17 cellular contexts compared by ENCODE assay signal in genomic region chr16:23552171-23552570, GRCh38. TPM values are rescaled to one million over a fixed set of nuclear protein-coding genes. Genes with fewer than 3 reads are reported as not detected.
A peak's percentile ranks its signal among the peaks of the same experiment; 100 is the strongest.
DNase-seq lines count a peak whose midpoint lies in the region; ATAC-seq and TF ChIP-seq lines count a peak whose summit lies in the region.
"Had no signal": no experiment of that assay in that cellular context is flagged by ENCODE, and none has a peak within 500 bp of the region (broad histone marks: within the 10 kb centered on the region; RNA-seq: fewer than 3 reads in every experiment).

No MANE protein-coding gene starts in this region.

- no peak overlapping the region for H2BK5ac ChIP-seq in mesendoderm (ENCODE audit: low read length)

- H3K36me3 ChIP-seq in endodermal cell (ENCODE audit: control insufficient read depth, insufficient read depth, low read length), result peaks cover 43% of the 10 kb centered on the region
- H3K36me3 ChIP-seq in mesendoderm (ENCODE audit: control insufficient read depth, insufficient read depth, low read length), result peaks cover 13% of the 10 kb centered on the region
- H3K36me3 ChIP-seq in CD4-positive, alpha-beta memory T cell (ENCODE audit: insufficient read depth, low read length), result peaks cover 33% of the 10 kb centered on the region

- TF ChIP-seq CTCF in endodermal cell (conservative IDR thresholded peaks at IDR 0.05), result no peak

- H3K27ac Mint-ChIP-seq in endodermal cell, result peak overlapping the region; percentile 54
- peak overlapping the region in 2 of 7 donors; percentile 25 to 37 for H3K27ac Mint-ChIP-seq in CD4-positive, alpha-beta memory T cell
- H3K27ac Mint-ChIP-seq in stimulated activated naive CD8-positive, alpha-beta T cell treated with anti-CD3 and anti-CD28 coated beads, Interleukin-15, amount 100 ng/mL, for 72 hours, result no peak overlapping the region
- H3K27ac Mint-ChIP-seq: CD14-positive monocyte; CD8-positive, alpha-beta T cell had no signal

- no peak overlapping the region for H3K4ac ChIP-seq in mesendoderm (ENCODE audit: low read depth, low read length)

- CTCF ChIA-PET in CD4-positive, alpha-beta memory T cell (lab: Charles Lee; ENCODE audit: partially characterized antibody), result no interaction called here

- DNase-seq in Right ventricle myocardium superior, result peak; percentile 13
- no peak for DNase-seq in right cardiac atrium
- peak; percentile 50 for DNase-seq in endodermal cell
- peak; percentile 72 for DNase-seq in mesendoderm
- DNase-seq in stimulated activated CD4-positive, alpha-beta T cell treated with anti-CD3 and anti-CD28 coated beads, Interleukin-4, amount 100 ng/mL, for 24 hours, result no peak
- DNase-seq in CD4-positive, alpha-beta memory T cell, result no peak
- DNase-seq in stimulated activated naive CD8-positive, alpha-beta T cell treated with anti-CD3 and anti-CD28 coated beads, Interleukin-15, amount 100 ng/mL, for 72 hours, result no peak
- DNase-seq: 8988T; Calu3; CD8-positive, alpha-beta T cell; DMS79 treated with DMSO at 0.1 percent for 48 hours; GOT3; H7 had no signal

- H2BK15ac ChIP-seq in mesendoderm (replicated peaks; ENCODE audit: low read depth), result no peak overlapping the region

- intact Hi-C loops in Right ventricle myocardium superior (cut with DNase I), result no loop called here
- intact Hi-C loops in right cardiac atrium (cut with DNase I), result no loop called here
- intact Hi-C loops in CD4-positive, alpha-beta memory T cell (cut with micrococcal nuclease), result no loop called here

- POLR2A ChIA-PET in CD4-positive, alpha-beta memory T cell (lab: Charles Lee; ENCODE audit: partially characterized antibody), result interaction anchor here (0.9 kb wide), 1 partner anchor 1707 kb away, joined by 3 read pairs; no protein-coding TSS in a partner anchor

- 83% methylated on average over 6 of the region's 6 CpGs for WGBS in right cardiac atrium
- 70 to 78% methylated on average over 5 to 6 of the region's 6 CpGs for WGBS in endodermal cell (ENCODE audit: insufficient coverage in 1 of 2, insufficient read length in 1 of 2), 2 experiments
- no CpG with 5 or more reads among the region's 6 CpGs for WGBS in mesendoderm (ENCODE audit: extremely low coverage, insufficient coverage, low lambda C conversion rate)

- no peaks in the 10 kb centered on the region for H3K27me3 ChIP-seq in right cardiac atrium (ENCODE audit: control insufficient read depth, insufficient read depth)
- H3K27me3 ChIP-seq in endodermal cell (ENCODE audit: control insufficient read depth, insufficient read depth, low read length, poor library complexity, severe bottlenecking), result no peaks in the 10 kb centered on the region
- H3K27me3 ChIP-seq in mesendoderm (ENCODE audit: insufficient read depth, low read length, poor library complexity), result no peaks in the 10 kb centered on the region
- no peaks in the 10 kb centered on the region for H3K27me3 ChIP-seq in CD4-positive, alpha-beta memory T cell (ENCODE audit: insufficient read depth, low read length)
- H3K27me3 ChIP-seq: BLaER1 had no signal

- H3K9ac ChIP-seq in endodermal cell (ENCODE audit: extremely low read depth, low read length, poor library complexity, severe bottlenecking) (no peak overlapping the region), mesendoderm (ENCODE audit: low read length) (no peak overlapping the region)
- H3K9ac ChIP-seq: BLaER1 had no signal

- no peak overlapping the region for H3K4me2 ChIP-seq in mesendoderm (ENCODE audit: low read length)
- H3K4me2 ChIP-seq: BLaER1 had no signal

- H3K18ac ChIP-seq in mesendoderm (ENCODE audit: low read length), result no peak overlapping the region

- H2AK5ac ChIP-seq in mesendoderm (ENCODE audit: low read length), result no peak overlapping the region

- no peak overlapping the region for H3K4me3 Mint-ChIP-seq in endodermal cell
- H3K4me3 Mint-ChIP-seq in CD4-positive, alpha-beta memory T cell, result no peak overlapping the region
- H3K4me3 Mint-ChIP-seq in stimulated activated naive CD8-positive, alpha-beta T cell treated with anti-CD3 and anti-CD28 coated beads, Interleukin-15, amount 100 ng/mL, for 72 hours, result no peak overlapping the region
- H3K4me3 Mint-ChIP-seq: CD14-positive monocyte; CD8-positive, alpha-beta T cell had no signal

- peaks cover 5% of the 10 kb centered on the region for H3K4me1 Mint-ChIP-seq in endodermal cell
- peaks cover 8 to 16% (median 13%) of the 10 kb centered on the region in 4 donors for H3K4me1 Mint-ChIP-seq in CD4-positive, alpha-beta memory T cell
- H3K4me1 Mint-ChIP-seq in stimulated activated naive CD8-positive, alpha-beta T cell treated with anti-CD3 and anti-CD28 coated beads, Interleukin-15, amount 100 ng/mL, for 72 hours, result peaks cover 22% of the 10 kb centered on the region

- H3K27ac ChIP-seq in right cardiac atrium (ENCODE audit: low read length) (no peak overlapping the region), endodermal cell (ENCODE audit: low read depth, low read length) (no peak overlapping the region), mesendoderm (ENCODE audit: low read depth, low read length) (no peak overlapping the region)
- no peak overlapping the region for H3K27ac ChIP-seq in CD4-positive, alpha-beta memory T cell (ENCODE audit: low read depth, low read length)
- H3K27ac ChIP-seq: BLaER1 had no signal

- no peak for ATAC-seq in Right ventricle myocardium superior (ENCODE audit: poor library complexity)
- no peak for ATAC-seq in right cardiac atrium
- ATAC-seq in stimulated activated naive CD8-positive, alpha-beta T cell treated with anti-CD3 and anti-CD28 coated beads, Interleukin-15, amount 100 ng/mL, for 72 hours, result no peak
- ATAC-seq: CD8-positive, alpha-beta T cell; GM12878; HCT116 had no signal

- H3K4me3 ChIP-seq in right cardiac atrium (ENCODE audit: low read length), result no peak overlapping the region
- no peak overlapping the region for H3K4me3 ChIP-seq in endodermal cell (ENCODE audit: low read length)
- H3K4me3 ChIP-seq in mesendoderm (ENCODE audit: low read length), result no peak overlapping the region
- no peak overlapping the region for H3K4me3 ChIP-seq in CD4-positive, alpha-beta memory T cell (ENCODE audit: low read length in 2 of 2)
- H3K4me3 ChIP-seq: BLaER1, GM12878 had no signal

- no peak overlapping the region for H3K56ac ChIP-seq in mesendoderm (ENCODE audit: low read length)

- H3K9me3 ChIP-seq in right cardiac atrium (ENCODE audit: control insufficient read depth, low read length), result no peaks in the 10 kb centered on the region
- H3K9me3 ChIP-seq in endodermal cell (ENCODE audit: control insufficient read depth, low read length), result no peaks in the 10 kb centered on the region
- H3K9me3 ChIP-seq in CD4-positive, alpha-beta memory T cell (ENCODE audit: control insufficient read depth in 1 of 2, low read length in 2 of 2), result no peaks in the 10 kb centered on the region
- H3K9me3 ChIP-seq: BLaER1 had no signal

- no peaks in the 10 kb centered on the region for H3K27me3 Mint-ChIP-seq in endodermal cell (ENCODE audit: insufficient read depth)
- H3K27me3 Mint-ChIP-seq in CD4-positive, alpha-beta memory T cell, result no peaks in the 10 kb centered on the region
- H3K27me3 Mint-ChIP-seq in stimulated activated naive CD8-positive, alpha-beta T cell treated with anti-CD3 and anti-CD28 coated beads, Interleukin-15, amount 100 ng/mL, for 72 hours, result no peaks in the 10 kb centered on the region

- peaks cover 49% of the 10 kb centered on the region for H3K36me3 Mint-ChIP-seq in endodermal cell (ENCODE audit: low read depth)
- peaks cover 20 to 36% of the 10 kb centered on the region in 2 donors for H3K36me3 Mint-ChIP-seq in CD4-positive, alpha-beta memory T cell

- H3K79me1 ChIP-seq in mesendoderm (ENCODE audit: low read length), result peaks cover 9% of the 10 kb centered on the region

- no peak overlapping the region for H4K5ac ChIP-seq in mesendoderm (ENCODE audit: low read length)

- H3K23ac ChIP-seq in mesendoderm (ENCODE audit: low read length), result no peak overlapping the region

- peaks cover 2% of the 10 kb centered on the region for H3K4me1 ChIP-seq in right cardiac atrium (ENCODE audit: control insufficient read depth, insufficient read depth, low read length)
- H3K4me1 ChIP-seq in endodermal cell (ENCODE audit: control insufficient read depth, insufficient read depth, low read length), result no peaks in the 10 kb centered on the region
- peaks cover 2% of the 10 kb centered on the region for H3K4me1 ChIP-seq in mesendoderm (ENCODE audit: control insufficient read depth, low read depth, low read length)
- peaks cover 17% of the 10 kb centered on the region for H3K4me1 ChIP-seq in CD4-positive, alpha-beta memory T cell (ENCODE audit: insufficient read depth, low read length)

- H4K8ac ChIP-seq in mesendoderm (ENCODE audit: low read depth, low read length), result no peak overlapping the region

- H3K9me3 Mint-ChIP-seq in endodermal cell, result peaks cover 3% of the 10 kb centered on the region
- no peaks in the 10 kb centered on the region for H3K9me3 Mint-ChIP-seq in CD4-positive, alpha-beta memory T cell
- H3K9me3 Mint-ChIP-seq in stimulated activated naive CD8-positive, alpha-beta T cell treated with anti-CD3 and anti-CD28 coated beads, Interleukin-15, amount 100 ng/mL, for 72 hours, result no peaks in the 10 kb centered on the region
- H3K9me3 Mint-ChIP-seq: CD8-positive, alpha-beta T cell had no signal

- no peak overlapping the region for H2BK120ac ChIP-seq in mesendoderm (ENCODE audit: low read depth, low read length)

- H3K79me2 ChIP-seq in mesendoderm (ENCODE audit: control insufficient read depth, insufficient read depth, low read length), result peaks cover 2% of the 10 kb centered on the region

RNA-seq across cellular contexts. Expression of gene EARS2, which starts 5.0 kb away (rescaled TPM):
- total RNA-seq in Right ventricle myocardium superior (20.5 TPM), right cardiac atrium (10 to 100 TPM; 11.0 to 18.2 (median 13.7) TPM), endodermal cell (10 to 100 TPM; 32.0 to 36.1 TPM)
- polyA plus RNA-seq in right cardiac atrium, result 15.9 TPM
- polyA plus RNA-seq in endodermal cell (2013, experiment 1 of 2), result 29.1 TPM
- polyA plus RNA-seq in endodermal cell (2013, experiment 2 of 2), result 21.1 TPM
- 20.5 TPM for polyA plus RNA-seq in mesendoderm (2013, experiment 1 of 2)
- 18.2 TPM for polyA plus RNA-seq in mesendoderm (2013, experiment 2 of 2)
- 10 to 100 TPM; 13.6 to 16.0 TPM for total RNA-seq in CD4-positive, alpha-beta memory T cell
- polyA plus RNA-seq in CD4-positive, alpha-beta memory T cell, result 10 to 100 TPM; 11.4 to 15.6 TPM

RNA-seq across cellular contexts. Expression of gene UBFD1, which starts 5.4 kb away (rescaled TPM):
- total RNA-seq in Right ventricle myocardium superior (47.0 TPM), right cardiac atrium (10 to 100 TPM; 47.8 to 69.5 (median 61.8) TPM), endodermal cell (100 to 1,000 TPM; 105 to 113 TPM)
- polyA plus RNA-seq in right cardiac atrium, result 20.3 TPM
- polyA plus RNA-seq in endodermal cell (2013, experiment 1 of 2), result 59.4 TPM
- polyA plus RNA-seq in endodermal cell (2013, experiment 2 of 2), result 54.8 TPM
- polyA plus RNA-seq in mesendoderm (2013, experiment 1 of 2), result 45.0 TPM
- polyA plus RNA-seq in mesendoderm (2013, experiment 2 of 2), result 45.0 TPM
- 10 to 100 TPM; 41.0 to 41.2 TPM for total RNA-seq in CD4-positive, alpha-beta memory T cell
- 10 to 100 TPM; 11.9 to 15.3 TPM for polyA plus RNA-seq in CD4-positive, alpha-beta memory T cell

RNA-seq across cellular contexts. Expression of gene GGA2, which starts 41.9 kb away (rescaled TPM):
- 50.3 TPM for total RNA-seq in Right ventricle myocardium superior
- 10 to 100 TPM; 49.0 to 67.2 (median 56.4) TPM for total RNA-seq in right cardiac atrium
- 20.4 TPM for polyA plus RNA-seq in right cardiac atrium
- 100 to 1,000 TPM in 1 of 2 donors, 10 to 100 TPM in 1; 99.4 to 116 TPM for total RNA-seq in endodermal cell
- 72.5 TPM for polyA plus RNA-seq in endodermal cell (2013, experiment 1 of 2)
- 57.7 TPM for polyA plus RNA-seq in endodermal cell (2013, experiment 2 of 2)
- polyA plus RNA-seq in mesendoderm (2013, experiment 1 of 2), result 34.7 TPM
- 35.7 TPM for polyA plus RNA-seq in mesendoderm (2013, experiment 2 of 2)
- total RNA-seq in CD4-positive, alpha-beta memory T cell, result 100 to 1,000 TPM; 114 to 118 TPM
- polyA plus RNA-seq in CD4-positive, alpha-beta memory T cell, result 10 to 100 TPM; 49.2 to 49.6 TPM

RNA-seq across cellular contexts. Expression of gene NDUFAB1, which starts 43.9 kb away (rescaled TPM):
- 585 TPM for total RNA-seq in Right ventricle myocardium superior
- 100 to 1,000 TPM; 378 to 517 (median 448) TPM for total RNA-seq in right cardiac atrium
- 1,123 TPM for polyA plus RNA-seq in right cardiac atrium
- total RNA-seq in endodermal cell, result 100 to 1,000 TPM; 106 to 120 TPM
- 145 TPM for polyA plus RNA-seq in endodermal cell (2013, experiment 1 of 2)
- 125 TPM for polyA plus RNA-seq in endodermal cell (2013, experiment 2 of 2)
- 256 TPM for polyA plus RNA-seq in mesendoderm (2013, experiment 1 of 2)
- polyA plus RNA-seq in mesendoderm (2013, experiment 2 of 2), result 246 TPM
- 10 to 100 TPM; 45.4 to 45.7 TPM for total RNA-seq in CD4-positive, alpha-beta memory T cell
- polyA plus RNA-seq in CD4-positive, alpha-beta memory T cell, result 100 to 1,000 TPM; 197 to 241 TPM

Comparison
In these comparisons a context has a peak if more than half of its experiments do, and no peak if none do; other contexts are left out.
1. DNase-seq: peak in Right ventricle myocardium superior (single experiment), endodermal cell (single experiment) and mesendoderm (single experiment); none in right cardiac atrium (0 of 3), stimulated activated CD4-positive, alpha-beta T cell treated with anti-CD3 and anti-CD28 coated beads, Interleukin-4, amount 100 ng/mL, for 24 hours (single experiment), CD4-positive, alpha-beta memory T cell (0 of 5) and stimulated activated naive CD8-positive, alpha-beta T cell treated with anti-CD3 and anti-CD28 coated beads, Interleukin-15, amount 100 ng/mL, for 72 hours (0 of 2).